Comparison of ENCODE assay signal across 19 cellular contexts in genomic region chr6:107509506-107509905, GRCh38. TPM values are rescaled to one million over a fixed set of nuclear protein-coding genes. Genes with fewer than 3 reads are reported as not detected.
DNase-seq lines count a peak whose midpoint lies in the region; ATAC-seq and TF ChIP-seq lines count a peak whose summit lies in the region.
"Had no signal": no experiment of that assay in that cellular context is flagged by ENCODE, and none has a peak within 500 bp of the region (broad histone marks: within the 10 kb centered on the region; RNA-seq: fewer than 3 reads in every experiment).

No MANE protein-coding gene starts in this region.

- no peak overlapping the region for H4K5ac ChIP-seq in IMR-90 (ENCODE audit: low read depth, low read length)

- no peak overlapping the region for H2BK20ac ChIP-seq in IMR-90 (ENCODE audit: low read depth, low read length)

- H4K8ac ChIP-seq in IMR-90 (ENCODE audit: low read depth in 2 of 2, low read length in 2 of 2): no peak overlapping the region

- no peak overlapping the region for H2BK15ac ChIP-seq in IMR-90 (ENCODE audit: low read depth, low read length)

- POLR2A ChIA-PET in IMR-90 (lab: Charles Lee; ENCODE audit: unreplicated experiment): no interaction called here

- H3K9ac ChIP-seq in IMR-90 (ENCODE audit: low read depth, low read length): no peak overlapping the region

- no peaks in the 10 kb centered on the region for H3K27me3 ChIP-seq in IMR-90 (ENCODE audit: control insufficient read depth, insufficient read depth, low read length)
- H3K27me3 ChIP-seq in adrenal gland: no peaks in the 10 kb centered on the region
- H3K27me3 ChIP-seq: esophagus squamous epithelium, Peyer's patch had no signal

- ATAC-seq in IMR-90 (ENCODE audit: low read depth): peak; percentile 51
- ATAC-seq: left cardiac atrium, SK-N-SH treated with all-trans-retinoic acid at 6 μM for 48 hours had no signal

- H3K4ac ChIP-seq in IMR-90 (ENCODE audit: low read depth, low read length): no peak overlapping the region

- intact Hi-C loops in IMR-90 (cut with micrococcal nuclease): no loop called here
- intact Hi-C loops in adrenal gland (cut with DNase I): no loop called here

- no peak overlapping the region for H2AK5ac ChIP-seq in IMR-90 (ENCODE audit: low read depth, low read length)

- H3K9me1 ChIP-seq in IMR-90 (ENCODE audit: insufficient read depth, low read length): peaks cover 3% of the 10 kb centered on the region; the same call in 1 of the 2 replicates

- H3K18ac ChIP-seq in IMR-90 (ENCODE audit: low read depth, low read length): no peak overlapping the region

- no peak overlapping the region for H2BK120ac ChIP-seq in IMR-90 (ENCODE audit: low read depth, low read length)

- H3K4me1 ChIP-seq in IMR-90 (ENCODE audit: control insufficient read depth, insufficient read depth, low read length): no peaks in the 10 kb centered on the region
- peaks cover 8 to 18% of the 10 kb centered on the region in 2 donors for H3K4me1 ChIP-seq in adrenal gland (replicated peaks in 1 of 2)
- H3K4me1 ChIP-seq: Peyer's patch had no signal

- H3K9me3 ChIP-seq in IMR-90 (ENCODE audit: control insufficient read depth, insufficient read depth, low read length) (no peaks in the 10 kb centered on the region), adrenal gland (replicated peaks in 1 of 3) (no peaks in the 10 kb centered on the region)
- H3K9me3 ChIP-seq: esophagus squamous epithelium, mucosa of descending colon, Peyer's patch, thoracic aorta had no signal

- H3K23ac ChIP-seq in IMR-90 (ENCODE audit: low read depth, low read length): no peak overlapping the region

- H3K4me3 ChIP-seq in IMR-90 (ENCODE audit: insufficient read depth, low read depth, low read length) (no peak overlapping the region), adrenal gland (no peak overlapping the region), fibroblast of the aortic adventitia (ENCODE audit: low read depth, low read length) (no peak overlapping the region), retinal pigment epithelial cell (ENCODE audit: low read length) (no peak overlapping the region)
- H3K4me3 ChIP-seq: esophagus squamous epithelium, mucosa of descending colon, Peyer's patch, thoracic aorta had no signal

- H3K27ac ChIP-seq in IMR-90 (ENCODE audit: insufficient read depth, low read length) (no peak overlapping the region), adrenal gland (peak overlapping the region in 1 of 5 donors; percentile 17)
- H3K27ac ChIP-seq: esophagus squamous epithelium, Peyer's patch had no signal

- no TSS peak for BruUV-seq in IMR-90 (replicated peaks; lab: Mats Ljungman, UMichigan)

- no peaks in the 10 kb centered on the region for H3K79me1 ChIP-seq in IMR-90 (ENCODE audit: low read depth in 1 of 2, low read length in 2 of 2)

- H2AK9ac ChIP-seq in IMR-90 (replicated peaks; ENCODE audit: low read depth, low read length, poor library complexity): no peak overlapping the region

- TF ChIP-seq POLR2A in IMR-90 (IDR thresholded peaks at IDR 0.05; ENCODE audit: low read depth, low read length) (no peak), adrenal gland (IDR thresholded peaks at IDR 0.05) (no peak)

- no peak overlapping the region for H3K56ac ChIP-seq in IMR-90 (ENCODE audit: extremely low read depth, insufficient read depth, low read length)

- dilution Hi-C loops in IMR-90 (cut with HindIII; ENCODE audit: low sequenced_read_pairs, unreplicated experiment): no loop called here

- WGBS in IMR-90 (ENCODE audit: extremely low coverage in 2 of 2, insufficient read length in 1 of 2), 2 experiments: no CpG with 5 or more reads among the region's 3 CpGs
- 18 to 61% (median 21%) methylated on average over 3 of the region's 3 CpGs for WGBS in adrenal gland, 4 donors

- H3K14ac ChIP-seq in IMR-90 (replicated peaks; ENCODE audit: low read depth, low read length): no peak overlapping the region

- no peak overlapping the region for H2BK5ac ChIP-seq in IMR-90 (ENCODE audit: low read depth, low read length, poor library complexity, severe bottlenecking)

- TF ChIP-seq CTCF in IMR-90 (conservative IDR thresholded peaks at IDR 0.05; ENCODE audit: low read depth, low read length): no peak
- no peak for TF ChIP-seq CTCF in adrenal gland (IDR thresholded peaks at IDR 0.05)
- TF ChIP-seq CTCF in fibroblast of the aortic adventitia (IDR thresholded peaks at IDR 0.05; ENCODE audit: insufficient read depth, low read length): no peak
- TF ChIP-seq CTCF in retinal pigment epithelial cell (conservative IDR thresholded peaks at IDR 0.05; ENCODE audit: low read depth, low read length): no peak

- no peak for TF ChIP-seq RAD21 in IMR-90 (IDR thresholded peaks at IDR 0.05; ENCODE audit: low read length)

- H3K36me3 ChIP-seq in IMR-90 (ENCODE audit: control insufficient read depth, insufficient read depth, low read length) (no peaks in the 10 kb centered on the region; the same call in 1 of the 2 replicates), adrenal gland (replicated peaks in 1 of 2) (no peaks in the 10 kb centered on the region)
- H3K36me3 ChIP-seq: esophagus squamous epithelium, Peyer's patch, thoracic aorta had no signal

- H4K20me1 ChIP-seq in IMR-90 (ENCODE audit: insufficient read depth, low read length): no peaks in the 10 kb centered on the region

- no peak overlapping the region for H3K4me2 ChIP-seq in IMR-90 (ENCODE audit: low read depth, low read length)

- in situ Hi-C loops in IMR-90 (cut with MboI; ENCODE audit: low sequenced_read_pairs): no loop called here

- H2AFZ ChIP-seq in IMR-90 (replicated peaks; ENCODE audit: low read length, poor library complexity): no peak overlapping the region

- CTCF ChIA-PET in IMR-90 (lab: Yijun Ruan, JAX): interaction anchor here (1.2 kb wide), 1 partner anchor 29 kb away, joined by 3 read pairs; no protein-coding TSS in a partner anchor

- no peak overlapping the region for H4K91ac ChIP-seq in IMR-90 (ENCODE audit: insufficient read depth, low read depth, low read length)

- DNase-seq in IMR-90 (peak; percentile 45), adrenal gland (peak in 5 of 7 donors; percentile 19 to 51 (median 33)), fibroblast of the aortic adventitia (ENCODE audit: low read depth) (peak; percentile 49), retinal pigment epithelial cell (ENCODE audit: low read depth) (peak; percentile 49), NCI-H1436 treated with DMSO at 0.1 percent for 48 hours (lab: John Stamatoyannopoulos, UW) (no peak), retina (no peak), NCI-H774 (lab: John Stamatoyannopoulos, UW) (no peak)
- DNase-seq: esophagus squamous epithelium; KBM-7; left cardiac atrium; mucosa of descending colon; NCI-H1092; NCI-H2081 treated with DMSO at 0.1 percent for 48 hours; NCI-H748 treated with DMSO at 0.1 percent for 48 hours; occipital lobe; Peyer's patch; stimulated activated CD4-positive, alpha-beta T cell treated with anti-CD3 and anti-CD28 coated beads, Interleukin-4, amount 100 ng/mL, for 24 hours had no signal

TF ChIP-seq in IMR-90, 13 proteins besides CTCF, POLR2A, EP300 and RAD21 (continues in another document):
- no peak for TF ChIP-seq CEBPB (IDR thresholded peaks at IDR 0.05; ENCODE audit: low read depth, low read length)
- TF ChIP-seq RFX5 (IDR thresholded peaks at IDR 0.05; ENCODE audit: low read depth, low read length): no peak
- TF ChIP-seq MAFK (IDR thresholded peaks at IDR 0.05; ENCODE audit: low read depth, low read length): no peak
- no peak for TF ChIP-seq SMC3 (IDR thresholded peaks at IDR 0.05; ENCODE audit: low read depth, low read length)
- TF ChIP-seq ELK1 (IDR thresholded peaks at IDR 0.05; ENCODE audit: borderline replicate concordance, low read depth, low read length): no peak
- TF ChIP-seq RCOR1 (IDR thresholded peaks at IDR 0.05; ENCODE audit: insufficient replicate concordance, low read length): no peak
- no peak for TF ChIP-seq CHD1 (IDR thresholded peaks at IDR 0.05; ENCODE audit: low read depth, low read length)
- TF ChIP-seq USF2 (IDR thresholded peaks at IDR 0.05; ENCODE audit: low read depth, low read length): no peak
- no peak for TF ChIP-seq NFE2L2 (IDR thresholded peaks at IDR 0.05; ENCODE audit: low read depth, low read length)
- no peak for TF ChIP-seq MAZ (IDR thresholded peaks at IDR 0.05; ENCODE audit: borderline replicate concordance, low read depth, low read length)
- TF ChIP-seq BHLHE40 (IDR thresholded peaks at IDR 0.05; ENCODE audit: low read depth, low read length): no peak
- TF ChIP-seq MXI1 (IDR thresholded peaks at IDR 0.05; ENCODE audit: borderline replicate concordance, low read depth, low read length): no peak

RNA-seq across cellular contexts. Expression of gene SOBP, which starts 19.6 kb away (rescaled TPM):
- 0.72 and 1.1 TPM in 2 replicates for total RNA-seq in IMR-90 (2012; rRNA removed)
- polyA plus RNA-seq in IMR-90 (2012; rRNA removed): 0.60 and 0.99 TPM in 2 replicates
- polyA plus RNA-seq in IMR-90 (2012; cell fraction: cytosol; rRNA removed): 0.15 and 1.0 TPM in 2 replicates
- polyA plus RNA-seq in IMR-90 (2012; cell fraction: nucleus; rRNA removed; ENCODE audit: low replicate concordance): 1.8 and 2.6 TPM in 2 replicates
- 10 to 100 TPM in 6 of 8 donors, 1 to 10 TPM in 2; 7.4 to 25.6 (median 15.1) TPM for total RNA-seq in adrenal gland
- polyA plus RNA-seq in adrenal gland: 10 to 100 TPM in 1 of 3 donors, 1 to 10 TPM in 2; 5.6 to 13.9 (median 9.7) TPM
- 7.4 and 7.9 TPM in 2 replicates for total RNA-seq in fibroblast of the aortic adventitia (ENCODE audit: low replicate concordance)

RNA-seq across cellular contexts. Expression of gene PDSS2, which starts 50.1 kb away (rescaled TPM):
- total RNA-seq in IMR-90 (2012; rRNA removed) (8.6 and 8.9 TPM in 2 replicates), adrenal gland (10 to 100 TPM; 24.1 to 39.8 (median 28.4) TPM), fibroblast of the aortic adventitia (ENCODE audit: low replicate concordance) (10.1 and 14.4 TPM in 2 replicates)
- polyA plus RNA-seq in IMR-90 (2012; rRNA removed) (9.2 and 10.1 TPM in 2 replicates), adrenal gland (10 to 100 TPM in 1 of 3 donors, 1 to 10 TPM in 2; 6.4 to 27.4 (median 6.6) TPM)
- 6.2 and 8.7 TPM in 2 replicates for polyA plus RNA-seq in IMR-90 (2012; cell fraction: cytosol; rRNA removed)
- 4.5 and 4.9 TPM in 2 replicates for polyA plus RNA-seq in IMR-90 (2012; cell fraction: nucleus; rRNA removed; ENCODE audit: low replicate concordance)

Comparison
In these comparisons a context has a peak if more than half of its experiments do, and no peak if none do; other contexts are left out.
1. DNase-seq: peak in IMR-90 (single experiment), adrenal gland (5 of 7), fibroblast of the aortic adventitia (single experiment) and retinal pigment epithelial cell (single experiment); none in NCI-H1436 treated with DMSO at 0.1 percent for 48 hours (single experiment), retina (single experiment) and NCI-H774 (single experiment).